ENCODE assay signal across 21 cellular contexts in the genomic region with DNA sequence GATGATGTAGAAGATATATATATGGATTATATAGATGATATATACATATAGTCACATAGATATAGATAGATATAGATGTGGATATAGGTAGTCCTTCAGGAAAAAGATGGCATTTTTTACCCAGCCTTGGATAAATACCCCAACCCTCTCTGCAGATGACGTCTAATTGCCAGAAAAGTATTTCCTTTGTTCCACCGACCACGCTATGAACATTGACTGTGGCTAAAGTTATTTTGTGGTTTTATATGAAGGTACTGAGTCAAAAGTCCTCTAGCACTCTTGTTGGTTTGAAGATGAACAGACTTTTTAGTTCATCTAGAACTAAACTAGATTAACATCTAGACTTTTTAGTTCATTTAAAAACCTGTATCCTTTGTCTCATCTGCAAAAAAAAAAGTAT.
"Had no signal": no experiment of that assay in that cellular context is flagged by ENCODE, and none has a peak within 500 bp of the region (broad histone marks: within the 10 kb centered on the region; RNA-seq: fewer than 3 reads in every experiment).

No MANE protein-coding gene starts in this region.

- H3K4me3 ChIP-seq: coronary artery, left lung, lung, skin epidermis, transverse colon had no signal

- DNase-seq: activated CD4-positive, alpha-beta T cell treated with anti-CD3 and anti-CD28 coated beads, Interleukin-2, amount 10 ng/mL, durations not matched to agents 7 days and 5 days; activated CD8-positive, alpha-beta memory T cell treated with anti-CD3 and anti-CD28 coated beads, Interleukin-2, amount 10 ng/mL, durations not matched to agents 7 days and 5 days; activated CD8-positive, alpha-beta T cell treated with anti-CD3 and anti-CD28 coated beads for 36 hours; activated gamma-delta T cell; activated T-cell treated with anti-CD3 and anti-CD28 coated beads for 4 hours; anterior cingulate cortex; cerebellar nuclear complex; endodermal cell; foreskin melanocyte; kidney glomerular epithelial cell; left lung; right cardiac atrium; stimulated activated CD4-positive, alpha-beta T cell treated with anti-CD3 and anti-CD28 coated beads, Interleukin-15, amount 100 ng/mL, for 24 hours; transverse colon had no signal

- H3K4me1 ChIP-seq: left lung, parathyroid adenoma, transverse colon had no signal

- H3K36me3 ChIP-seq: left lung, transverse colon had no signal

- ATAC-seq: activated CD4-positive, CD25-positive, alpha-beta regulatory T cell treated with anti-CD3 and anti-CD28 coated beads, Interleukin-2, amount 50 U/mL, for 24 hours; activated CD8-positive, alpha-beta memory T cell treated with anti-CD3 and anti-CD28 coated beads, Interleukin-2, amount 10 ng/mL, durations not matched to agents 7 days and 5 days; activated CD8-positive, alpha-beta T cell treated with anti-CD3 and anti-CD28 coated beads for 36 hours; natural killer cell treated with Interleukin-12 subunit alpha and Interleukin-12 subunit beta and Interleukin-15 and Interleukin-18, amount 100 ng/mL, for 72 hours; right cardiac atrium; stimulated activated memory B cell treated with anti-CD40 and anti-IgM and Interleukin-4, amounts not matched to agents 10 μg/mL and 1 μg/mL and 100 μg/mL, for 72 hours had no signal
